ENCODE assay signal across 16 cellular contexts in the genomic region with DNA sequence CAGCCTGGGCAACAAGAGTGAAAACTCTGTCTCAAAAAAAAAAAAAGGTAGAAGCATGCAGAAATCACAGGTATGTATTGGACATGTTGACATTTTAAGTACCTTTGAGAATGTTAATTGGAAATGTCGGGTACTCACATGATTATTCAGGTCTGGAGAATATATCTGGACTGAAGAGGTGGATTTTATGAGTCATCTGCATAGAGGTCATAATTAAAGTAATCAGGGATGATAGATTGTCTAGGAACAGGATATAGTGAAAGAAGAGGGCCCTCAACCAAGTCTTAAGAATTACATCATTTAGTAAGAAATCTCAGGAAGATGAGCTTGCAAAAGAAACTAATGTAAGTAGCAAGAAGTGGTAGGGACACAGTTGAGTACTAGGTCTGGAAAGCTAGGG.
A peak's percentile ranks its signal among the peaks of the same experiment; 100 is the strongest.
DNase-seq lines count a peak whose midpoint lies in the region; ATAC-seq and TF ChIP-seq lines count a peak whose summit lies in the region.
"Had no signal": no experiment of that assay in that cellular context is flagged by ENCODE, and none has a peak within 500 bp of the region (broad histone marks: within the 10 kb centered on the region; RNA-seq: fewer than 3 reads in every experiment).

No MANE protein-coding gene starts in this region.

- peaks cover 11 to 17% of the 10 kb centered on the region in 2 experiments for H3K4me1 ChIP-seq in neutrophil (ENCODE audit: control insufficient read depth in 1 of 2, insufficient read depth in 1 of 2, low read depth in 1 of 2, low read length in 1 of 2)

- no peaks in the 10 kb centered on the region for H3K9me3 ChIP-seq in neutrophil

- H3K27me3 Mint-ChIP-seq in activated CD4-positive, alpha-beta T cell treated with anti-CD3 and anti-CD28 coated beads for 36 hours = no peaks in the 10 kb centered on the region
- H3K27me3 Mint-ChIP-seq in effector memory CD8-positive, alpha-beta T cell = no peaks in the 10 kb centered on the region

- POLR2A ChIA-PET in activated CD4-positive, alpha-beta T cell treated with anti-CD3 and anti-CD28 coated beads for 36 hours (lab: Charles Lee) = interaction anchor here (0.7 kb wide), 1 partner anchor 27 kb away, joined by 4 read pairs; no protein-coding TSS in a partner anchor

- peak overlapping the region; percentile 60 for H3K27ac ChIP-seq in neutrophil
- H3K27ac ChIP-seq: C4-2B had no signal

- H3K27ac Mint-ChIP-seq in activated CD4-positive, alpha-beta T cell treated with anti-CD3 and anti-CD28 coated beads for 36 hours = peak overlapping the region; percentile 11
- peak overlapping the region; percentile 11 to 22 for H3K27ac Mint-ChIP-seq in effector memory CD8-positive, alpha-beta T cell

- H3K4me3 ChIP-seq in neutrophil (ENCODE audit: low read depth in 1 of 2, low read length in 1 of 2) = no peak overlapping the region

- H3K27me3 ChIP-seq in neutrophil = no peaks in the 10 kb centered on the region

- peaks cover 15% of the 10 kb centered on the region for H3K4me1 Mint-ChIP-seq in activated CD4-positive, alpha-beta T cell treated with anti-CD3 and anti-CD28 coated beads for 36 hours
- H3K4me1 Mint-ChIP-seq in effector memory CD8-positive, alpha-beta T cell (ENCODE audit: low read depth in 2 of 2) = peaks cover 19 to 31% of the 10 kb centered on the region in 2 donors

- peaks cover under 1% of the 10 kb centered on the region for H3K9me3 Mint-ChIP-seq in activated CD4-positive, alpha-beta T cell treated with anti-CD3 and anti-CD28 coated beads for 36 hours (ENCODE audit: low read depth)
- H3K9me3 Mint-ChIP-seq in effector memory CD8-positive, alpha-beta T cell = no peaks in the 10 kb centered on the region

- no peak for ATAC-seq in activated CD4-positive, alpha-beta T cell treated with anti-CD3 and anti-CD28 coated beads for 36 hours
- no peak for ATAC-seq in effector memory CD8-positive, alpha-beta T cell (replicated peaks)
- ATAC-seq in GM18519 (IDR thresholded peaks at IDR 0.05; ENCODE audit: low FRiP score, unreplicated experiment) = no peak
- no peak for ATAC-seq in HG02870 (IDR thresholded peaks at IDR 0.05; ENCODE audit: unreplicated experiment)
- no peak for ATAC-seq in GM19035 (IDR thresholded peaks at IDR 0.05; ENCODE audit: unreplicated experiment)

- TF ChIP-seq CTCF in neutrophil (IDR thresholded peaks at IDR 0.05) = no peak

- CTCF ChIA-PET in activated CD4-positive, alpha-beta T cell treated with anti-CD3 and anti-CD28 coated beads for 36 hours (lab: Charles Lee) = no interaction called here

- intact Hi-C loops in activated CD4-positive, alpha-beta T cell treated with anti-CD3 and anti-CD28 coated beads for 36 hours (cut with DNase I, micrococcal nuclease) = no loop called here

- DNase-seq in activated CD4-positive, alpha-beta T cell treated with anti-CD3 and anti-CD28 coated beads for 36 hours = no peak
- DNase-seq in activated CD4-positive, alpha-beta T cell treated with anti-CD3 and anti-CD28 coated beads for 4 hours = no peak
- DNase-seq in OCI-M1 (lab: John Stamatoyannopoulos, UW) = peak; percentile 22
- no peak for DNase-seq in effector memory CD8-positive, alpha-beta T cell
- DNase-seq: DMS53, HCEC 1CT, Karpas-422, NCI-H1105 treated with DMSO at 0.1 percent for 48 hours, NCI-H1930, NCI-H510A, SHP77 had no signal

- peaks cover 43% of the 10 kb centered on the region for H3K36me3 Mint-ChIP-seq in activated CD4-positive, alpha-beta T cell treated with anti-CD3 and anti-CD28 coated beads for 36 hours (ENCODE audit: low read depth)
- H3K36me3 Mint-ChIP-seq in effector memory CD8-positive, alpha-beta T cell (ENCODE audit: insufficient read depth) = peaks cover 61% of the 10 kb centered on the region

- no peak overlapping the region for H3K4me3 Mint-ChIP-seq in activated CD4-positive, alpha-beta T cell treated with anti-CD3 and anti-CD28 coated beads for 36 hours
- no peak overlapping the region for H3K4me3 Mint-ChIP-seq in effector memory CD8-positive, alpha-beta T cell

- H3K36me3 ChIP-seq in neutrophil = peaks cover 56% of the 10 kb centered on the region
